19 cellular contexts compared by ENCODE assay signal in genomic region chr19:35299523-35300339, GRCh38. TPM values are rescaled to one million over a fixed set of nuclear protein-coding genes. Genes with fewer than 3 reads are reported as not detected.
DNase-seq lines count a peak whose midpoint lies in the region; ATAC-seq and TF ChIP-seq lines count a peak whose summit lies in the region.
"Had no signal": no experiment of that assay in that cellular context is flagged by ENCODE, and none has a peak within 500 bp of the region (broad histone marks: within the 10 kb centered on the region; RNA-seq: fewer than 3 reads in every experiment).

No MANE protein-coding gene starts in this region.

- H3K4me1 ChIP-seq in psoas muscle (no peaks in the 10 kb centered on the region), esophagus muscularis mucosa (no peaks in the 10 kb centered on the region)

- H3K36me3 ChIP-seq in psoas muscle (ENCODE audit: insufficient read depth in 1 of 2, low read depth in 1 of 2) (no peaks in the 10 kb centered on the region), esophagus muscularis mucosa (no peaks in the 10 kb centered on the region)

- no peak for TF ChIP-seq POLR2A in esophagus muscularis mucosa (IDR thresholded peaks at IDR 0.05; ENCODE audit: low read depth)

- intact Hi-C loops in psoas muscle (cut with DNase I) (no loop called here), esophagus muscularis mucosa (cut with DNase I) (no loop called here)

- ATAC-seq in psoas muscle (peak in 3 of 4 donors; percentile 27 to 61 (median 40)), GM19455 (IDR thresholded peaks at IDR 0.05; ENCODE audit: unreplicated experiment) (no peak)
- ATAC-seq: Panc1; stimulated activated memory B cell treated with anti-CD40 and anti-IgM and Interleukin-4, amounts not matched to agents 10 μg/mL and 1 μg/mL and 100 μg/mL, for 72 hours had no signal

- no peak for TF ChIP-seq CTCF in psoas muscle (IDR thresholded peaks at IDR 0.05)
- TF ChIP-seq CTCF in esophagus muscularis mucosa (IDR thresholded peaks at IDR 0.05) = no peak

- no peaks in the 10 kb centered on the region for H3K9me3 ChIP-seq in psoas muscle
- no peaks in the 10 kb centered on the region for H3K9me3 ChIP-seq in esophagus muscularis mucosa

- 34 to 58% (median 36%) methylated on average over 31 to 55 of the region's 55 CpGs for WGBS in psoas muscle, 3 donors
- WGBS in esophagus muscularis mucosa = 27% methylated on average over 13 of the region's 55 CpGs

- DNase-seq in NCI-H2029 (lab: John Stamatoyannopoulos, UW) (peak; percentile 29), NCI-H2029 treated with DMSO at 0.1 percent for 48 hours (lab: John Stamatoyannopoulos, UW) (no peak), NCI-H2196 (lab: John Stamatoyannopoulos, UW; ENCODE audit: unreplicated experiment) (peak; percentile 59), glomerular visceral epithelial cell (ENCODE audit: extremely low spot score) (peak; percentile 15), psoas muscle (no peak), esophagus muscularis mucosa (ENCODE audit: extremely low spot score) (no peak), AG08395 (ENCODE audit: low spot score) (no peak)
- DNase-seq: aorta; CD4-positive, CD25-positive, alpha-beta regulatory T cell; GDM1; Kasumi-1; NCI-H1436 treated with DMSO at 0.1 percent for 48 hours; NCI-H510A; stimulated activated CD4-positive, alpha-beta T cell treated with anti-CD3 and anti-CD28 coated beads, Interleukin-4, amount 100 ng/mL, for 4 hours had no signal

- no peak overlapping the region for H3K4me3 ChIP-seq in psoas muscle
- no peak overlapping the region for H3K4me3 ChIP-seq in esophagus muscularis mucosa

- H3K27me3 ChIP-seq in psoas muscle (ENCODE audit: insufficient read depth in 3 of 3, low read length in 2 of 3) (peaks cover 0 to 39% (median 7%) of the 10 kb centered on the region in 3 donors), esophagus muscularis mucosa (peaks cover 0 to 84% (median 4%) of the 10 kb centered on the region in 4 donors)

- no peak for TF ChIP-seq EP300 in esophagus muscularis mucosa (IDR thresholded peaks at IDR 0.05)

- H3K27ac ChIP-seq in psoas muscle (no peak overlapping the region), esophagus muscularis mucosa (replicated peaks in 1 of 4) (no peak overlapping the region)
- H3K27ac ChIP-seq: 22Rv1 had no signal

RNA-seq across cellular contexts. Expression of gene MAG, which starts 7.8 kb away (rescaled TPM):
- total RNA-seq in psoas muscle (under 1 TPM in 1 of 4 donors, not detected in 3; 0.11 TPM), esophagus muscularis mucosa (1 to 10 TPM in 2 of 4 donors, under 1 TPM in 1, not detected in 1; 0.65 to 2.4 (median 1.2) TPM)
- under 1 TPM in 2 of 3 donors, not detected in 1; 0.05 to 0.30 TPM for polyA plus RNA-seq in psoas muscle
- total RNA-seq: CD4-positive, CD25-positive, alpha-beta regulatory T cell; myocyte had no signal
- polyA plus RNA-seq: aorta had no signal

RNA-seq across cellular contexts. Expression of gene HAMP, which starts 17.4 kb away (rescaled TPM):
- total RNA-seq in psoas muscle (under 1 TPM in 2 of 4 donors, not detected in 2; 0.22 to 0.42 TPM), esophagus muscularis mucosa (not detected)
- polyA plus RNA-seq in psoas muscle = not detected
- total RNA-seq: myocyte had no signal
- polyA plus RNA-seq: aorta; CD4-positive, CD25-positive, alpha-beta regulatory T cell had no signal

RNA-seq across cellular contexts. Expression of gene CD22, which starts 29.3 kb away (rescaled TPM):
- total RNA-seq in psoas muscle (1 to 10 TPM in 2 of 4 donors, under 1 TPM in 2; 0.15 to 3.2 (median 1.2) TPM), esophagus muscularis mucosa (10 to 100 TPM in 1 of 4 donors, 1 to 10 TPM in 3; 2.3 to 12.5 (median 3.7) TPM)
- under 1 TPM; 0.11 to 0.32 (median 0.14) TPM for polyA plus RNA-seq in psoas muscle

RNA-seq across cellular contexts. Expression of gene USF2, which starts 31.0 kb away (rescaled TPM):
- total RNA-seq in psoas muscle (100 to 1,000 TPM; 141 to 196 (median 188) TPM), esophagus muscularis mucosa (100 to 1,000 TPM; 111 to 122 (median 116) TPM)
- 100 to 1,000 TPM in 2 of 3 donors, 10 to 100 TPM in 1; 94.4 to 179 (median 142) TPM for polyA plus RNA-seq in psoas muscle

RNA-seq across cellular contexts. Expression of gene FFAR1, which starts 48.0 kb away (rescaled TPM):
- total RNA-seq in psoas muscle = not detected
- polyA plus RNA-seq in psoas muscle = not detected
- not detected for total RNA-seq in esophagus muscularis mucosa
- total RNA-seq: aorta; CD4-positive, CD25-positive, alpha-beta regulatory T cell; myocyte had no signal
- polyA plus RNA-seq: aorta; CD4-positive, CD25-positive, alpha-beta regulatory T cell had no signal

Comparison
In these comparisons a context has a peak if more than half of its experiments do, and no peak if none do; other contexts are left out.
1. DNase-seq: peak in NCI-H2029 (single experiment), NCI-H2196 (single experiment) and glomerular visceral epithelial cell (single experiment); none in NCI-H2029 treated with DMSO at 0.1 percent for 48 hours (single experiment), psoas muscle (0 of 2), esophagus muscularis mucosa (single experiment) and AG08395 (single experiment).